ENCODE assay signal across 1 cellular context in the genomic region with DNA sequence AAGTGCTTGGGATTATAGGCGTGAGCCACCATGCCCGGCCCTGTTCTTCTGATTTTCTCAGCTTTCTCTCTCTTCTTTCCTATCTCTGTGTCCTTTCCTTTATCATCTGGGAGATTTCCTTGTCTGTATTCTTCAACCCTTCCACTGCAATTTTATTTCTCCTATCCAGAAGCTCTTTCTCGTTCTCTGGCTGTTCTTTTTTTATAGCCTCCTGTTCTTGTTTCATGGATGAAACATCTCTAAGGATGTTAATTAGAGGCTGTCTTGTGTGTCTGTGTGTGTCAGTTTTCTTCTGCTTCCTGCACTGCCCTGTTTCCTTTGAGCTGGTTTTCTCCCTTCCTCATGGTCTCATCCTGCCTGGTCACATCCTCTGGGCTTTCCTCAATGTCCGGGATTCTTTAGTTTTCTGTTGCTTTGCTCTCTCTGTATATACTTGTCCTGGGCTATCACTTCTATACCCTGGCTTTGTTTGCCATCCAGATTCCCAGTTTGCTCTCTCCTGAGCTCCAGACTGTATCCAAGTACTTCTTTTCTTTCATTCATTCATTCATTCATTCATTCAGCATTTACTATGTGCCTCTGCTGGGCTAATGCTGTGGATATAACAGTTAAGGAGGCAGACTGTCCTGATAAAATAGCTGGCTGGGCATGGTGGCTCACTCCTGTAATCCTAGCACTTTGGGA.
TF ChIP-seq lines count a peak whose summit lies in the region.

No MANE protein-coding gene starts in this region.

TF ChIP-seq in SK-N-SH treated with all-trans-retinoic acid at 6 μM for 48 hours, 23 proteins besides CTCF, POLR2A, EP300 and RAD21:
- no peak for TF ChIP-seq ARNTL (CRISPR knock-in tag; IDR thresholded peaks at IDR 0.05; ENCODE audit: borderline replicate concordance, low read depth)
- no peak for TF ChIP-seq ESRRG (CRISPR knock-in tag; IDR thresholded peaks at IDR 0.05)
